22 cellular contexts compared by ENCODE assay signal in the genomic region with DNA sequence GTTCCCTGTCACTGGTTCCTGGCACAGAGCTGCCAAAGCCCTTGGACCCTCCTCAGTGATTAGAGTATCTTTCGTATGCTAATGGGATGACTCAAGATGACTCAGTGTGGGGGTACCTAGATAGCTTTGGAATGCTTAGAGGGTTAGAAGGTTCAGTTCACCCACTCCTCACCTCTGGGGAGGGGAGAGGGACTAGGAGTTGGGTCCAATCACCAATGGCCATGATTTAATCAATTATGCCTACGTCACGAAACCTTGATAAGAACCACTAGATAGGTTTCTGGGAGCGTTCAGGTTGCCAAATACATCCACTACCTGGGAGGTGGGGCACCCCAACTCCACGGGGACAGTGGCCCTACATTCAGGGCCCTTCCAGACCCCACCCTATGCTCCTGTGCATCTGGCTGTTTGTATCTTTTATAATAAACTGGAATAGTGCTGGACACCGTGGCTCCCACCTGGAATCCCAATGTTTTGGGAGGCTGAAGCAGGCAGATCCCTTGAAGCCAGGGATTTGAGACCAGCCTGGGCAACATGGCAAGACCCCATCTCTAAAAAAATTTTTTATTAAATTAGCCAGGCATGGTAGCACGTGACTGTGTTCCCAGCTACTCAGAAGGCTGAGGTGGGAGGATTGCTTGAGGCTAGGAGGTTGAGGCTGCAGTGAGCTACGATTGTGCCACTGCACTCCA. TPM values are rescaled to one million over a fixed set of nuclear protein-coding genes. Genes with fewer than 3 reads are reported as not detected.
A peak's percentile ranks its signal among the peaks of the same experiment; 100 is the strongest.
DNase-seq lines count a peak whose midpoint lies in the region; ATAC-seq and TF ChIP-seq lines count a peak whose summit lies in the region.
"Had no signal": no experiment of that assay in that cellular context is flagged by ENCODE, and none has a peak within 500 bp of the region (broad histone marks: within the 10 kb centered on the region; RNA-seq: fewer than 3 reads in every experiment).

No MANE protein-coding gene starts in this region.

- no peak overlapping the region for H3K18ac ChIP-seq in H9 (ENCODE audit: insufficient read length, low read depth, low read length)

- H3T11ph ChIP-seq in H9 (ENCODE audit: low read length), result no peak overlapping the region

- H3K9me3 Mint-ChIP-seq in H9, result peaks cover 0 to 3% of the 10 kb centered on the region in 2 experiments; a peak in 1 of 5 replicates
- H3K9me3 Mint-ChIP-seq: activated naive CD4-positive, alpha-beta T cell treated with anti-CD3 and anti-CD28 coated beads, Interleukin-2, amount 50 U/mL, for 24 hours had no signal

- TF ChIP-seq CTCF in H9 (conservative IDR thresholded peaks at IDR 0.05) (no peak), RWPE1 (conservative IDR thresholded peaks at IDR 0.05; ENCODE audit: low read depth) (no peak)

- H3K14ac ChIP-seq in H9 (ENCODE audit: insufficient read depth, low read length), result no peak overlapping the region

- H3K4me2 ChIP-seq in BLaER1 (no peak overlapping the region), H9 (ENCODE audit: insufficient read depth, insufficient read length, low read length) (no peak overlapping the region)

- H2BK120ac ChIP-seq in H9 (ENCODE audit: low read depth, low read length, poor library complexity, severe bottlenecking), result no peak overlapping the region

- H2AK5ac ChIP-seq in H9 (ENCODE audit: insufficient read length, low read length), result no peak overlapping the region

- H3K27me3 ChIP-seq in BLaER1 (no peaks in the 10 kb centered on the region), H9 (ENCODE audit: insufficient read depth, low read length) (no peaks in the 10 kb centered on the region)
- H3K27me3 ChIP-seq: left lung had no signal

- H3K4me1 ChIP-seq in BLaER1, result peaks cover 97% of the 10 kb centered on the region
- no peaks in the 10 kb centered on the region; the same call in 1 of the 2 replicates for H3K4me1 ChIP-seq in H9 (ENCODE audit: insufficient read depth, low read length)

- no peaks in the 10 kb centered on the region for H3K79me2 ChIP-seq in H9 (ENCODE audit: insufficient read depth, low read length)

- peaks cover 6% of the 10 kb centered on the region; the same call in 1 of the 2 replicates for H3K9me3 ChIP-seq in BLaER1
- H3K9me3 ChIP-seq in H9 (ENCODE audit: control insufficient read depth, low read depth, low read length), result no peaks in the 10 kb centered on the region
- H3K9me3 ChIP-seq: mucosa of descending colon had no signal

- no peak overlapping the region for H4K8ac ChIP-seq in H9 (replicated peaks; ENCODE audit: insufficient read length, low read depth, low read length)

- ATAC-seq in GM18861 (IDR thresholded peaks at IDR 0.05; ENCODE audit: unreplicated experiment) (no peak), GM21367 (IDR thresholded peaks at IDR 0.05; ENCODE audit: unreplicated experiment) (no peak)
- ATAC-seq: activated T-cell treated with anti-CD3 and anti-CD28 coated beads, Interleukin-2, amount 50 U/mL, for 72 hours; left lung; mucosa of descending colon had no signal

- CTCF ChIA-PET in RWPE1 (lab: Yijun Ruan, JAX), result interaction anchor here (0.6 kb wide), 1 partner anchor 17 kb away, joined by 3 read pairs; no protein-coding TSS in a partner anchor

- no peak overlapping the region for H3K56ac ChIP-seq in H9 (ENCODE audit: insufficient read length, low read depth, low read length)

- H3K4me1 Mint-ChIP-seq in H9, result peaks cover 34 to 36% of the 10 kb centered on the region in 2 experiments

- peaks cover 0 to 4% (median 0%) of the 10 kb centered on the region in 3 experiments; a peak in 2 of 7 replicates for H3K36me3 Mint-ChIP-seq in H9 (ENCODE audit: insufficient read depth in 1 of 3, low read depth in 3 of 3)
- H3K36me3 Mint-ChIP-seq: brain had no signal

- no peak overlapping the region for H2BK20ac ChIP-seq in H9 (ENCODE audit: low read depth, low read length, poor library complexity, severe bottlenecking)

- no peak overlapping the region for H4K5ac ChIP-seq in H9 (ENCODE audit: insufficient read length, low read depth, low read length)

- H2BK5ac ChIP-seq in H9 (ENCODE audit: insufficient read length, low read length), result no peak overlapping the region

- no peak overlapping the region for H3K4ac ChIP-seq in H9 (ENCODE audit: low read depth, low read length)

- no peaks in the 10 kb centered on the region for H3K36me3 ChIP-seq in BLaER1
- H3K36me3 ChIP-seq: left lung, WERI-Rb-1 had no signal

- H3K23me2 ChIP-seq in H9 (ENCODE audit: insufficient read length, low read depth, low read length, poor library complexity, severe bottlenecking), result no peaks in the 10 kb centered on the region

- POLR2A ChIA-PET in RWPE1 (lab: Yijun Ruan, JAX; ENCODE audit: low non-redundant PET), result no interaction called here

- DNase-seq in H9 (peak; percentile 73), RWPE1 (ENCODE audit: low spot score) (no peak), iPS-NIHi11 (ENCODE audit: low spot score) (peak; percentile 72), GM03348 (ENCODE audit: low spot score) (no peak)
- no peak for DNase-seq in stimulated activated CD4-positive, alpha-beta T cell treated with anti-CD3 and anti-CD28 coated beads, Interleukin-1b, Interleukin-23, amount 100 ng/mL, for 48 hours
- DNase-seq: activated CD4-positive, alpha-beta memory T cell treated with anti-CD3 and anti-CD28 coated beads, Interleukin-2, amount 10 ng/mL, durations not matched to agents 7 days and 5 days; activated T-cell treated with anti-CD3 and anti-CD28 coated beads, Interleukin-2, amount 50 U/mL, for 72 hours; KG1; left lung; mucosa of descending colon; NCI-H2081; NCI-H510A; retina; Right ventricle myocardium superior; stimulated activated CD4-positive, alpha-beta T cell treated with anti-CD3 and anti-CD28 coated beads, Interleukin-15, amount 100 ng/mL, for 24 hours; trophoblast cell; WERI-Rb-1 had no signal

- H3K23ac ChIP-seq in H9 (ENCODE audit: insufficient read length, low read depth, low read length), result no peak overlapping the region

- no peak overlapping the region for H2BK12ac ChIP-seq in H9 (ENCODE audit: insufficient read length, low read depth, low read length)

- no peaks in the 10 kb centered on the region for H3K79me1 ChIP-seq in H9 (ENCODE audit: insufficient read depth, low read depth, low read length, poor library complexity, severe bottlenecking)

- H4K20me1 ChIP-seq in BLaER1 (no peaks in the 10 kb centered on the region), H9 (ENCODE audit: control insufficient read depth, insufficient read depth, insufficient read length) (no peaks in the 10 kb centered on the region)

- H2AFZ ChIP-seq in H9 (ENCODE audit: low read length), result no peak overlapping the region

- H3K27ac Mint-ChIP-seq in H9, result 0 out of 7 replicates have a peak overlapping the region, but pooled peaks of 1 of the 3 experiments have one; percentile 36
- H3K27ac Mint-ChIP-seq: activated CD4-positive, alpha-beta memory T cell treated with anti-CD3 and anti-CD28 coated beads, Interleukin-2, amount 10 ng/mL, durations not matched to agents 7 days and 5 days; activated naive CD4-positive, alpha-beta T cell treated with anti-CD3 and anti-CD28 coated beads, Interleukin-2, amount 50 U/mL, for 24 hours; activated T-cell treated with anti-CD3 and anti-CD28 coated beads, Interleukin-2, amount 50 U/mL, for 72 hours had no signal

- no peak overlapping the region for H2BK15ac ChIP-seq in H9 (ENCODE audit: low read depth, low read length)

- H3K27ac ChIP-seq in BLaER1 (peak overlapping the region; percentile 53), H9 (ENCODE audit: insufficient read length, low read depth, low read length) (no peak overlapping the region), RWPE1 (peak overlapping the region; percentile 40)
- H3K27ac ChIP-seq: WERI-Rb-1 had no signal

- no peak overlapping the region for H3K4me3 ChIP-seq in BLaER1
- H3K4me3 ChIP-seq: left lung, mucosa of descending colon had no signal

- H3K4me3 Mint-ChIP-seq in H9, result peak overlapping the region in 1 of 2 experiments; percentile 23; a peak in 2 of 5 replicates
- H3K4me3 Mint-ChIP-seq: activated CD4-positive, alpha-beta memory T cell treated with anti-CD3 and anti-CD28 coated beads, Interleukin-2, amount 10 ng/mL, durations not matched to agents 7 days and 5 days; activated naive CD4-positive, alpha-beta T cell treated with anti-CD3 and anti-CD28 coated beads, Interleukin-2, amount 50 U/mL, for 24 hours; activated T-cell treated with anti-CD3 and anti-CD28 coated beads, Interleukin-2, amount 50 U/mL, for 72 hours; brain had no signal

- peaks cover 7% of the 10 kb centered on the region for H3K27me3 Mint-ChIP-seq in H9 (ENCODE audit: low read depth)
- H3K27me3 Mint-ChIP-seq: activated naive CD4-positive, alpha-beta T cell treated with anti-CD3 and anti-CD28 coated beads, Interleukin-2, amount 50 U/mL, for 24 hours had no signal

- H4K91ac ChIP-seq in H9 (ENCODE audit: insufficient read length, low read depth, low read length), result no peak overlapping the region

- WGBS in H9 (ENCODE audit: extremely low coverage, insufficient read length, low lambda C conversion rate), result no CpG with 5 or more reads among the region's 8 CpGs

- H3K9ac ChIP-seq in BLaER1 (no peak overlapping the region), H9 (ENCODE audit: extremely low read depth, insufficient read length, low read length) (no peak overlapping the region)

RNA-seq across cellular contexts. Expression of gene LITAF, which starts 29.2 kb away (rescaled TPM):
- total RNA-seq in H9 (2021), result 249 and 265 TPM in 2 replicates

RNA-seq across cellular contexts. Expression of gene SNN, which starts 52.4 kb away (rescaled TPM):
- 43.9 and 44.2 TPM in 2 replicates for total RNA-seq in H9 (2021)

Comparison
In these comparisons a context has a peak if more than half of its experiments do, and no peak if none do; other contexts are left out.
1. DNase-seq: peak in H9 (single experiment) and iPS-NIHi11 (single experiment); none in RWPE1 (single experiment), stimulated activated CD4-positive, alpha-beta T cell treated with anti-CD3 and anti-CD28 coated beads, Interleukin-1b, Interleukin-23, amount 100 ng/mL, for 48 hours (single experiment) and GM03348 (single experiment).